ENCODE assay signal across 8 cellular contexts in the genomic region with DNA sequence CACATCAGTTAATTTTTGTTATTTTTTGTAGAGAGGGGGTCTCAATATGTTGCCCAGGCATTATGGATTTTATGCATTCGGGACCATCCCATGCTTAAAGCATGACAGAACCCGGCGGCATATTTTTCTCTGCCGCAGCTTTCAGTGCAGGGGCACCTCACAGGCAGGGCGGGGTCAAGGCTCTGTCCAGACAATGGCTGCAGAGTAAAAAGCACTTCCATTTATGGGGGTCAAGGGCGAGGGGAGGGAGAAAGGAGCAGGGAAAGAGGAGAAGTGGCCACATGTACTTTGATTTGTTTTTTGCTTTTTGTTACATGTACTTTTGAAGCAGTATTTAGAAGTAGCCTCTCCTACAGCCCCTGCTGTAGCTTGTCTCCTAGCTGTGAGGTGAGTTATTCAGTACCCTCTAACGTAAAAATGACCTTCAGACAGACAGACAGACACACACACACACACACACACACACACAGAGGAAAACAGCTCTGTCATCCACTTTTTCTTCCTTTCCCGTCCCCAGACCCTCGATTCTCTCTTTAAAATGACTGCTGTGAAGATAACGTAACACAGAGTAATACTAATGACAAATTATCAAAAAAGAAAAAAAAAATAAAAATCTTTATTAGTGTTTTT. TPM values are rescaled to one million over a fixed set of nuclear protein-coding genes. Genes with fewer than 3 reads are reported as not detected.
DNase-seq lines count a peak whose midpoint lies in the region; ATAC-seq and TF ChIP-seq lines count a peak whose summit lies in the region.

No MANE protein-coding gene starts in this region.

- H3K27me3 ChIP-seq in H7 (ENCODE audit: control insufficient read depth, insufficient read depth, low read length) = no peaks in the 10 kb centered on the region
- no peaks in the 10 kb centered on the region for H3K27me3 ChIP-seq in WERI-Rb-1 (ENCODE audit: insufficient read depth, low read depth, severe bottlenecking)
- H3K27me3 ChIP-seq in gastroesophageal sphincter = no peaks in the 10 kb centered on the region
- no peaks in the 10 kb centered on the region for H3K27me3 ChIP-seq in sigmoid colon

- ATAC-seq in gastroesophageal sphincter (peak; percentile 20), GM19351 (IDR thresholded peaks at IDR 0.05; ENCODE audit: unreplicated experiment) (no peak)

- TF ChIP-seq CTCF in WERI-Rb-1 (IDR thresholded peaks at IDR 0.05; ENCODE audit: low read depth, low read length) (no peak), gastroesophageal sphincter (IDR thresholded peaks at IDR 0.05) (no peak), sigmoid colon (IDR thresholded peaks at IDR 0.05) (no peak)

- TF ChIP-seq EP300 in gastroesophageal sphincter (IDR thresholded peaks at IDR 0.05) (no peak), sigmoid colon (IDR thresholded peaks at IDR 0.05) (no peak)

- TF ChIP-seq POLR2A in gastroesophageal sphincter (IDR thresholded peaks at IDR 0.05) (no peak), sigmoid colon (IDR thresholded peaks at IDR 0.05) (no peak)

- H3K4me1 ChIP-seq in gastroesophageal sphincter = peaks cover 0 to 29% (median 5%) of the 10 kb centered on the region in 3 donors
- peaks cover 0 to 23% (median 19%) of the 10 kb centered on the region in 4 donors for H3K4me1 ChIP-seq in sigmoid colon

- DNase-seq in H7 (peak; percentile 36), WERI-Rb-1 (no peak), sigmoid colon (no peak), NCI-H1694 (lab: John Stamatoyannopoulos, UW) (no peak)
- no peak for DNase-seq in NK-92 treated with Interleukin-12 subunit alpha and Interleukin-12 subunit beta, amount 100 ng/mL, for 24 hours (lab: John Stamatoyannopoulos, UW)
- no peak for DNase-seq in activated CD4-positive, alpha-beta T cell treated with anti-CD3 and anti-CD28 coated beads, Interleukin-2, amount 50 U/mL, for 4 hours

- intact Hi-C loops in sigmoid colon (cut with DNase I) = loop anchor here (5.0 to 10.0 kb wide), 2 partner anchors 278 to 875 kb away; partner anchors contain the start of genes MRPS23 and MSI2

- H3K27ac ChIP-seq in WERI-Rb-1 (no peak overlapping the region), gastroesophageal sphincter (peak overlapping the region; percentile 21 to 86 (median 60)), sigmoid colon (peak overlapping the region; percentile 70 to 83 (median 78))

- H3K36me3 ChIP-seq in H7 (replicated peaks; ENCODE audit: control insufficient read depth, insufficient read depth, low read length) (no peaks in the 10 kb centered on the region; the same call in 1 of the 2 replicates), WERI-Rb-1 (no peaks in the 10 kb centered on the region; the same call in 1 of the 2 replicates), gastroesophageal sphincter (peaks cover 0 to 14% of the 10 kb centered on the region in 2 donors), sigmoid colon (peaks cover 0 to 13% (median 0%) of the 10 kb centered on the region in 4 donors)

- 33 to 38% methylated on average over 4 to 9 of the region's 10 CpGs for WGBS in gastroesophageal sphincter (ENCODE audit: low coverage in 1 of 2), 2 donors
- WGBS in sigmoid colon, 2 donors = 50 to 63% methylated on average over 10 of the region's 10 CpGs

- H3K4me3 ChIP-seq in H7 (ENCODE audit: insufficient read depth, low read depth, low read length) (no peak overlapping the region; the same call in 1 of the 2 replicates), WERI-Rb-1 (ENCODE audit: low read depth, low read length) (peak overlapping the region; percentile 60), gastroesophageal sphincter (peak overlapping the region; percentile 57 to 63), sigmoid colon (peak overlapping the region; percentile 50 to 61 (median 59))

- no peaks in the 10 kb centered on the region for H3K9me3 ChIP-seq in WERI-Rb-1 (ENCODE audit: severe bottlenecking)
- no peaks in the 10 kb centered on the region for H3K9me3 ChIP-seq in gastroesophageal sphincter
- H3K9me3 ChIP-seq in sigmoid colon = no peaks in the 10 kb centered on the region

RNA-seq across cellular contexts. Expression of gene SCPEP1, which starts 0.9 kb away (rescaled TPM):
- total RNA-seq in H7 (2014; rRNA removed; shearing (Covaris generic)) = 38.3 and 41.3 TPM in 2 replicates
- total RNA-seq in gastroesophageal sphincter (100 to 1,000 TPM in 1 of 4 donors, 10 to 100 TPM in 3; 84.5 to 104 (median 94.1) TPM), sigmoid colon (100 to 1,000 TPM in 1 of 4 donors, 10 to 100 TPM in 3; 77.8 to 141 (median 85.6) TPM)
- polyA plus RNA-seq in sigmoid colon = 10 to 100 TPM; 19.8 to 39.7 (median 31.4) TPM

RNA-seq across cellular contexts. Expression of gene COIL, which starts 16.2 kb away (rescaled TPM):
- 15.8 and 21.4 TPM in 2 replicates for total RNA-seq in H7 (2014; rRNA removed; shearing (Covaris generic))
- total RNA-seq in gastroesophageal sphincter = 10 to 100 TPM in 3 of 4 donors, 1 to 10 TPM in 1; 10.0 to 16.9 (median 10.9) TPM
- 10 to 100 TPM; 11.8 to 15.1 (median 12.3) TPM for total RNA-seq in sigmoid colon
- 10 to 100 TPM in 2 of 3 donors, 1 to 10 TPM in 1; 8.3 to 11.4 (median 10.5) TPM for polyA plus RNA-seq in sigmoid colon
